14 cellular contexts compared by ENCODE assay signal in the genomic region with DNA sequence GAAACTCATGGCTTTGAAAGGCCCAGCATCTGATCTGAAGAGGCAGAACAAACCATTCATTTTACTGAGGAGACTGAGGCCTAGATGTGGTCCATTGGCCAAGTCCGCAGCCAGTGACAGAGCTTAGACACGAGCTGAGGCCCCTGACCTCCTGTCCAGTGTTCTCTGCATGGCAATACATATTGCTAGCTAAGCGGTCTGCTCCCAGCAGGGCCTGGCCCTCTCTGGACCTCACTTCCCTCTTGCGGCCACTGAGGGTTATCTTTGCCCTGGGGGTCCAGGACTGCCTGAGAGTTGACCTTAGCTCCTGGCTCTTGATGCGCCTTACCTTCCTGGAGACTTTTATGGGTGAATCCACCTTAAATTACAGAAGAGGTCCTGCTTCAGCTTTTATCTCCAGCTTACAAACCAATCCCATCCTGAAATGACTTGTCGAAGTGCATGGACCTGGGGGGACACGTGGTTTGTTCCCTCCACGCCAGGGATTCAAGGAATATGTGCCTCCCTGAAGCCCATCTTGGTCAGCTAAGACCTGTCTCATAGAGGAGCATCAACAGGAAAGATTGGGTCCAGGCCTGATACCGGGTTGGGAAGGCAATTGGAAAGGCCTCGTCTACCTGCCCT.
DNase-seq lines count a peak whose midpoint lies in the region; ATAC-seq and TF ChIP-seq lines count a peak whose summit lies in the region.
"Had no signal": no experiment of that assay in that cellular context is flagged by ENCODE, and none has a peak within 500 bp of the region (broad histone marks: within the 10 kb centered on the region; RNA-seq: fewer than 3 reads in every experiment).

No MANE protein-coding gene starts in this region.

- H3K4me3 Mint-ChIP-seq in CD14-positive monocyte, result no peak overlapping the region
- no peak overlapping the region for H3K4me3 Mint-ChIP-seq in WTC11
- H3K4me3 Mint-ChIP-seq: B cell; CD4-positive, alpha-beta T cell; IgD-negative memory B cell had no signal

- H3K27me3 Mint-ChIP-seq in CD14-positive monocyte (ENCODE audit: low read depth in 3 of 3), result peaks cover 0 to 2% (median 2%) of the 10 kb centered on the region in 3 donors
- no peaks in the 10 kb centered on the region for H3K27me3 Mint-ChIP-seq in WTC11 (ENCODE audit: low read depth)
- H3K27me3 Mint-ChIP-seq: B cell; CD4-positive, alpha-beta T cell; IgD-negative memory B cell had no signal

- CTCF ChIA-PET in WTC11 (lab: Charles Lee), result interaction anchor here (0.7 to 2.8 kb wide), 5 partner anchors 52 to 159 kb away, joined by 3 to 13 read pairs (median 3); a partner anchor contains a TSS

- TF ChIP-seq POLR2A in GM15510 (IDR thresholded peaks at IDR 0.05; ENCODE audit: borderline replicate concordance, extremely low read depth, insufficient read length) (peak; percentile 11), right lobe of liver (IDR thresholded peaks at IDR 0.05) (no peak)

- intact Hi-C loops in CD14-positive monocyte (cut with micrococcal nuclease) (no loop called here), right lobe of liver (cut with DNase I) (no loop called here)

- no peaks in the 10 kb centered on the region for H3K36me3 ChIP-seq in right lobe of liver

- no peak overlapping the region for H3K27ac ChIP-seq in right lobe of liver

- ATAC-seq in WTC11 (0 out of 2 replicates have a peak, but pooled peaks have one; percentile 25), right lobe of liver (peak; percentile 25 to 55 (median 44)), GM18868 (IDR thresholded peaks at IDR 0.05; ENCODE audit: unreplicated experiment) (no peak)

- H3K9me3 Mint-ChIP-seq in CD14-positive monocyte (no peaks in the 10 kb centered on the region), WTC11 (no peaks in the 10 kb centered on the region)
- H3K9me3 Mint-ChIP-seq: CD4-positive, alpha-beta T cell; IgD-negative memory B cell had no signal

- POLR2A ChIA-PET in WTC11 (lab: Charles Lee), result interaction anchor here (0.8 to 1.0 kb wide), 2 partner anchors 11 to 34 kb away, joined by 3 to 4 read pairs; no protein-coding TSS in a partner anchor

- H3K27ac Mint-ChIP-seq in CD14-positive monocyte (peak overlapping the region in 6 of 7 donors; percentile 1 to 67 (median 52)), WTC11 (peak overlapping the region; percentile 66)
- H3K27ac Mint-ChIP-seq: B cell; CD4-positive, alpha-beta T cell had no signal

- TF ChIP-seq CTCF in CD14-positive monocyte (IDR thresholded peaks at IDR 0.05), result no peak
- no peak for TF ChIP-seq CTCF in WTC11 (IDR thresholded peaks at IDR 0.05)
- TF ChIP-seq CTCF in right lobe of liver (IDR thresholded peaks at IDR 0.05), result no peak

- H3K36me3 Mint-ChIP-seq in CD14-positive monocyte (peaks cover 7 to 27% of the 10 kb centered on the region in 2 donors), WTC11 (peaks cover 19% of the 10 kb centered on the region)

- no peaks in the 10 kb centered on the region for H3K9me3 ChIP-seq in right lobe of liver

- H3K4me1 Mint-ChIP-seq in CD14-positive monocyte, result peaks cover 36% of the 10 kb centered on the region
- H3K4me1 Mint-ChIP-seq in WTC11, result peaks cover 29% of the 10 kb centered on the region

- peaks cover 0 to 21% (median 8%) of the 10 kb centered on the region in 4 donors for H3K4me1 ChIP-seq in right lobe of liver

- H3K27me3 ChIP-seq in right lobe of liver, result no peaks in the 10 kb centered on the region

- 97% methylated on average over 5 of the region's 10 CpGs for WGBS in right lobe of liver (ENCODE audit: insufficient coverage, low coverage, low lambda C conversion rate, missing lambda C conversion rate)

- DNase-seq in CD14-positive monocyte (ENCODE audit: low spot score) (no peak), WTC11 (ENCODE audit: low spot score) (no peak), right lobe of liver (no peak), NCI-H2196 (lab: John Stamatoyannopoulos, UW; ENCODE audit: unreplicated experiment) (no peak), kidney glomerular epithelial cell (lab: John Stamatoyannopoulos, UW) (no peak)
- DNase-seq: CD4-positive, alpha-beta T cell; NCI-H1105 treated with DMSO at 0.1 percent for 48 hours; NCI-H187 treated with DMSO at 0.1 percent for 48 hours; NCI-H446; NCI-H69 had no signal

- no peak overlapping the region for H3K4me3 ChIP-seq in right lobe of liver

TF ChIP-seq in WTC11, 78 proteins besides CTCF, POLR2A, EP300 and RAD21:
- TF ChIP-seq ZNF138 (CRISPR knock-in tag; conservative IDR thresholded peaks at IDR 0.05), result no peak
- TF ChIP-seq, protein P1, sequence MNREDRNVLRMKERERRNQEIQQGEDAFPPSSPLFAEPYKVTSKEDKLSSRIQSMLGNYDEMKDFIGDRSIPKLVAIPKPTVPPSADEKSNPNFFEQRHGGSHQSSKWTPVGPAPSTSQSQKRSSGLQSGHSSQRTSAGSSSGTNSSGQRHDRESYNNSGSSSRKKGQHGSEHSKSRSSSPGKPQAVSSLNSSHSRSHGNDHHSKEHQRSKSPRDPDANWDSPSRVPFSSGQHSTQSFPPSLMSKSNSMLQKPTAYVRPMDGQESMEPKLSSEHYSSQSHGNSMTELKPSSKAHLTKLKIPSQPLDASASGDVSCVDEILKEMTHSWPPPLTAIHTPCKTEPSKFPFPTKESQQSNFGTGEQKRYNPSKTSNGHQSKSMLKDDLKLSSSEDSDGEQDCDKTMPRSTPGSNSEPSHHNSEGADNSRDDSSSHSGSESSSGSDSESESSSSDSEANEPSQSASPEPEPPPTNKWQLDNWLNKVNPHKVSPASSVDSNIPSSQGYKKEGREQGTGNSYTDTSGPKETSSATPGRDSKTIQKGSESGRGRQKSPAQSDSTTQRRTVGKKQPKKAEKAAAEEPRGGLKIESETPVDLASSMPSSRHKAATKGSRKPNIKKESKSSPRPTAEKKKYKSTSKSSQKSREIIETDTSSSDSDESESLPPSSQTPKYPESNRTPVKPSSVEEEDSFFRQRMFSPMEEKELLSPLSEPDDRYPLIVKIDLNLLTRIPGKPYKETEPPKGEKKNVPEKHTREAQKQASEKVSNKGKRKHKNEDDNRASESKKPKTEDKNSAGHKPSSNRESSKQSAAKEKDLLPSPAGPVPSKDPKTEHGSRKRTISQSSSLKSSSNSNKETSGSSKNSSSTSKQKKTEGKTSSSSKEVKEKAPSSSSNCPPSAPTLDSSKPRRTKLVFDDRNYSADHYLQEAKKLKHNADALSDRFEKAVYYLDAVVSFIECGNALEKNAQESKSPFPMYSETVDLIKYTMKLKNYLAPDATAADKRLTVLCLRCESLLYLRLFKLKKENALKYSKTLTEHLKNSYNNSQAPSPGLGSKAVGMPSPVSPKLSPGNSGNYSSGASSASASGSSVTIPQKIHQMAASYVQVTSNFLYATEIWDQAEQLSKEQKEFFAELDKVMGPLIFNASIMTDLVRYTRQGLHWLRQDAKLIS (CRISPR knock-in tag; IDR thresholded peaks at IDR 0.05; ENCODE audit: borderline replicate concordance), result no peak
- TF ChIP-seq, protein P2, sequence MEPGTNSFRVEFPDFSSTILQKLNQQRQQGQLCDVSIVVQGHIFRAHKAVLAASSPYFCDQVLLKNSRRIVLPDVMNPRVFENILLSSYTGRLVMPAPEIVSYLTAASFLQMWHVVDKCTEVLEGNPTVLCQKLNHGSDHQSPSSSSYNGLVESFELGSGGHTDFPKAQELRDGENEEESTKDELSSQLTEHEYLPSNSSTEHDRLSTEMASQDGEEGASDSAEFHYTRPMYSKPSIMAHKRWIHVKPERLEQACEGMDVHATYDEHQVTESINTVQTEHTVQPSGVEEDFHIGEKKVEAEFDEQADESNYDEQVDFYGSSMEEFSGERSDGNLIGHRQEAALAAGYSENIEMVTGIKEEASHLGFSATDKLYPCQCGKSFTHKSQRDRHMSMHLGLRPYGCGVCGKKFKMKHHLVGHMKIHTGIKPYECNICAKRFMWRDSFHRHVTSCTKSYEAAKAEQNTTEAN (CRISPR knock-in tag; IDR thresholded peaks at IDR 0.05), result no peak
- TF ChIP-seq, protein P3, sequence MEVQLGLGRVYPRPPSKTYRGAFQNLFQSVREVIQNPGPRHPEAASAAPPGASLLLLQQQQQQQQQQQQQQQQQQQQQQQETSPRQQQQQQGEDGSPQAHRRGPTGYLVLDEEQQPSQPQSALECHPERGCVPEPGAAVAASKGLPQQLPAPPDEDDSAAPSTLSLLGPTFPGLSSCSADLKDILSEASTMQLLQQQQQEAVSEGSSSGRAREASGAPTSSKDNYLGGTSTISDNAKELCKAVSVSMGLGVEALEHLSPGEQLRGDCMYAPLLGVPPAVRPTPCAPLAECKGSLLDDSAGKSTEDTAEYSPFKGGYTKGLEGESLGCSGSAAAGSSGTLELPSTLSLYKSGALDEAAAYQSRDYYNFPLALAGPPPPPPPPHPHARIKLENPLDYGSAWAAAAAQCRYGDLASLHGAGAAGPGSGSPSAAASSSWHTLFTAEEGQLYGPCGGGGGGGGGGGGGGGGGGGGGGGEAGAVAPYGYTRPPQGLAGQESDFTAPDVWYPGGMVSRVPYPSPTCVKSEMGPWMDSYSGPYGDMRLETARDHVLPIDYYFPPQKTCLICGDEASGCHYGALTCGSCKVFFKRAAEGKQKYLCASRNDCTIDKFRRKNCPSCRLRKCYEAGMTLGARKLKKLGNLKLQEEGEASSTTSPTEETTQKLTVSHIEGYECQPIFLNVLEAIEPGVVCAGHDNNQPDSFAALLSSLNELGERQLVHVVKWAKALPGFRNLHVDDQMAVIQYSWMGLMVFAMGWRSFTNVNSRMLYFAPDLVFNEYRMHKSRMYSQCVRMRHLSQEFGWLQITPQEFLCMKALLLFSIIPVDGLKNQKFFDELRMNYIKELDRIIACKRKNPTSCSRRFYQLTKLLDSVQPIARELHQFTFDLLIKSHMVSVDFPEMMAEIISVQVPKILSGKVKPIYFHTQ (CRISPR knock-in tag; IDR thresholded peaks at IDR 0.05), result no peak
- no peak for TF ChIP-seq NR1H2 (CRISPR knock-in tag; IDR thresholded peaks at IDR 0.05)
TF ChIP-seq in WTC11: peak in this region for 0.
